In the genomic region with DNA sequence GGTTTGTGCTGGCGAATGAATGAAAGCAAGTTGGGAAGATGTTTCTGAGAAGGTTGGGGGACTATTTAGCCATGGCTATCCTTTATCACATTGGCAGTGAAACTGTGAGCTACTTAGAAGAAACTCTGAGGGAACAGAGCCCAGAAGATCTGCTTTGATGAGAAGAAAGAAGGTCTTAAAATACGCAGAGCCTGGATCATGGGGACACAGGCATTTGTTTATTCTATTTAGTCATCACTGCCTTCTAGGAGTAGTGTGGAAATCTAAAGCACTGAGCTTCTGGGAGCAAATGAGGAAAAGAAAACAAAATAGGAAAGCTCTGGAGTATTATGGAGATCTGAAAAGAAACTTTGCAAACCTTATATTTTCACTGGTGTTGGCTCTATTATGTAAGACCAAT, we compare ENCODE assay signal across 16 cellular contexts. TPM values are rescaled to one million over a fixed set of nuclear protein-coding genes. Genes with fewer than 3 reads are reported as not detected.
DNase-seq lines count a peak whose midpoint lies in the region; ATAC-seq, FAIRE-seq and TF ChIP-seq lines count a peak whose summit lies in the region.
"Had no signal": no experiment of that assay in that cellular context is flagged by ENCODE, and none has a peak within 500 bp of the region (broad histone marks: within the 10 kb centered on the region; RNA-seq: fewer than 3 reads in every experiment).

No MANE protein-coding gene starts in this region.

- CTCF ChIA-PET in AG04450 (lab: Charles Lee): interaction anchor here (0.6 to 1.3 kb wide), 5 partner anchors 11 to 91 kb away, joined by 3 to 9 read pairs (median 3); no protein-coding TSS in a partner anchor

- H3K27ac ChIP-seq in AG04450 (ENCODE audit: low read depth, low read length): peak overlapping the region; percentile 68
- peak overlapping the region; percentile 59 for H3K27ac ChIP-seq in psoas muscle
- H3K27ac ChIP-seq: PC-9, spleen had no signal

- H3K4me3 ChIP-seq in AG04450 (ENCODE audit: low read depth, low read length) (no peak overlapping the region), adipocyte (ENCODE audit: low read length) (no peak overlapping the region), fibroblast of the aortic adventitia (ENCODE audit: low read depth, low read length) (no peak overlapping the region), psoas muscle (no peak overlapping the region)
- H3K4me3 ChIP-seq: PC-9, spleen had no signal

- H3K9ac ChIP-seq in adipocyte (ENCODE audit: low read length): no peak overlapping the region

- ATAC-seq in psoas muscle: peak in 2 of 4 donors; percentile 28 to 38

- H3K27me3 ChIP-seq in AG04450 (ENCODE audit: control insufficient read depth, insufficient read depth, low read length): no peaks in the 10 kb centered on the region
- H3K27me3 ChIP-seq in adipocyte (replicated peaks; ENCODE audit: control insufficient read depth, insufficient read depth, low read length): no peaks in the 10 kb centered on the region
- H3K27me3 ChIP-seq in psoas muscle (ENCODE audit: insufficient read depth in 3 of 3, low read length in 2 of 3): no peaks in the 10 kb centered on the region
- H3K27me3 ChIP-seq: spleen had no signal

- H3K36me3 ChIP-seq in adipocyte (ENCODE audit: control insufficient read depth, insufficient read depth, low read length, severe bottlenecking): peaks cover 7% of the 10 kb centered on the region
- peaks cover 0 to 8% of the 10 kb centered on the region in 2 donors for H3K36me3 ChIP-seq in psoas muscle (ENCODE audit: insufficient read depth in 1 of 2, low read depth in 1 of 2)
- H3K36me3 ChIP-seq: spleen had no signal

- H3K9me3 ChIP-seq in AG04450 (ENCODE audit: control insufficient read depth, insufficient read depth, low read length) (no peaks in the 10 kb centered on the region), adipocyte (ENCODE audit: control insufficient read depth, low read length) (no peaks in the 10 kb centered on the region), psoas muscle (no peaks in the 10 kb centered on the region)
- H3K9me3 ChIP-seq: spleen had no signal

- FAIRE-seq in RCC 7860 (lab: Jason Lieb, UNC): no peak

- DNase-seq in AG04450 (ENCODE audit: low read depth, low spot score) (no peak), adipocyte (ENCODE audit: low read depth) (peak; percentile 80), fibroblast of the aortic adventitia (ENCODE audit: low read depth) (peak; percentile 82), psoas muscle (no peak), T-helper 9 cell (no peak), DMS79 treated with DMSO at 0.1 percent for 48 hours (lab: John Stamatoyannopoulos, UW) (no peak), NCI-H774 (lab: John Stamatoyannopoulos, UW) (no peak), RCC 7860 (ENCODE audit: low spot score) (no peak)
- DNase-seq: ACHN; activated CD4-positive, alpha-beta T cell treated with anti-CD3 and anti-CD28 coated beads, Interleukin-2, amount 10 ng/mL, durations not matched to agents 24 days and 14 days; central memory CD4-positive, alpha-beta T cell; DMS153; naive B cell; PC-9; spleen had no signal

- TF ChIP-seq CTCF in AG04450 (IDR thresholded peaks at IDR 0.05; ENCODE audit: low read depth, low read length): no peak
- TF ChIP-seq CTCF in fibroblast of the aortic adventitia (IDR thresholded peaks at IDR 0.05; ENCODE audit: insufficient read depth, low read length): no peak
- no peak for TF ChIP-seq CTCF in psoas muscle (IDR thresholded peaks at IDR 0.05)

- intact Hi-C loops in psoas muscle (cut with DNase I): no loop called here

- POLR2A ChIA-PET in AG04450 (lab: Yijun Ruan, JAX): interaction anchor here (0.5 to 1.0 kb wide), 2 partner anchors 29 to 312 kb away, joined by 3 to 4 read pairs; a partner anchor contains a TSS

- H3K4me1 ChIP-seq in adipocyte (ENCODE audit: control insufficient read depth, insufficient read depth, low read length) (peaks cover 50% of the 10 kb centered on the region), psoas muscle (peaks cover 77% of the 10 kb centered on the region)

- 39 to 81% (median 49%) methylated on average over 2 of the region's 2 CpGs for WGBS in psoas muscle, 3 donors

RNA-seq across cellular contexts. Expression of a gene that starts 28.5 kb away (rescaled TPM):
- 47.6 and 52.0 TPM in 2 replicates for polyA plus RNA-seq in AG04450 (2011; rRNA removed)
- polyA minus RNA-seq in AG04450 (2011; rRNA and poly(A)+ RNA removed): 87.6 and 120 TPM in 2 replicates
- 30.0 and 119 TPM in 2 replicates for total RNA-seq in fibroblast of the aortic adventitia (ENCODE audit: low replicate concordance)
- total RNA-seq in psoas muscle: 10 to 100 TPM; 12.0 to 39.2 (median 23.1) TPM
- 10 to 100 TPM in 1 of 3 donors, 1 to 10 TPM in 1, under 1 TPM in 1; 0.90 to 11.7 (median 4.9) TPM for polyA plus RNA-seq in psoas muscle
- total RNA-seq: activated CD4-positive, alpha-beta T cell treated with anti-CD3 and anti-CD28 coated beads, Interleukin-2, amount 10 ng/mL, durations not matched to agents 24 days and 14 days; T-helper 1 cell treated with Interleukin-12 subunit alpha and Interleukin-12 subunit beta and Interleukin-4 antibody, amounts not matched to agents 30 ng/mL and 1 ng/mL, for 36 hours had no signal

Comparison
In these comparisons a context has a peak if more than half of its experiments do, and no peak if none do; other contexts are left out.
1. DNase-seq: peak in adipocyte (single experiment) and fibroblast of the aortic adventitia (single experiment); none in AG04450 (single experiment), psoas muscle (0 of 2), T-helper 9 cell (single experiment), DMS79 treated with DMSO at 0.1 percent for 48 hours (single experiment), NCI-H774 (single experiment) and RCC 7860 (single experiment).